In genomic region chr3:39671116-39671515, GRCh38 we compare ENCODE assay signal across 14 cellular contexts.
"Had no signal": no experiment of that assay in that cellular context is flagged by ENCODE, and none has a peak within 500 bp of the region (broad histone marks: within the 10 kb centered on the region; RNA-seq: fewer than 3 reads in every experiment).

No MANE protein-coding gene starts in this region.

- H3K9me3 ChIP-seq: esophagus muscularis mucosa, lower lobe of right lung, pancreas, thyroid gland had no signal

- H3K9me3 Mint-ChIP-seq: activated B cell treated with CpG ODN at 0.5 μM for 24 hours; activated CD4-positive, alpha-beta T cell treated with anti-CD3 and anti-CD28 coated beads, Interleukin-2, amount 10 ng/mL, durations not matched to agents 24 days and 14 days had no signal

- ATAC-seq: lower lobe of right lung, pancreas had no signal

- FAIRE-seq: pancreas, urothelium cell line had no signal

- H3K4me3 Mint-ChIP-seq: activated B cell treated with CpG ODN at 0.5 μM for 24 hours; activated CD4-positive, alpha-beta T cell treated with anti-CD3 and anti-CD28 coated beads, Interleukin-2, amount 10 ng/mL, durations not matched to agents 24 days and 14 days; brain; endodermal cell had no signal

- H3K4me1 Mint-ChIP-seq: activated B cell treated with CpG ODN at 0.5 μM for 24 hours; activated CD4-positive, alpha-beta T cell treated with anti-CD3 and anti-CD28 coated beads, Interleukin-2, amount 10 ng/mL, durations not matched to agents 24 days and 14 days; brain had no signal

- DNase-seq: activated B cell treated with CpG ODN at 0.5 μM for 24 hours; activated CD4-positive, alpha-beta T cell treated with anti-CD3 and anti-CD28 coated beads, Interleukin-2, amount 10 ng/mL, durations not matched to agents 24 days and 14 days; activated CD8-positive, alpha-beta memory T cell treated with anti-CD3 and anti-CD28 coated beads for 24 hours; activated naive CD4-positive, alpha-beta T cell treated with anti-CD3 and anti-CD28 coated beads, Interleukin-2, amount 50 U/mL, for 16 hours; amniotic stem cell; endodermal cell; hippocampal formation; lower lobe of right lung; midbrain; pancreas; thyroid gland had no signal

- H3K4me1 ChIP-seq: esophagus muscularis mucosa, lower lobe of right lung, pancreas, thyroid gland had no signal

- H3K4me3 ChIP-seq: esophagus muscularis mucosa, lower lobe of right lung, pancreas, thyroid gland had no signal

- H3K36me3 ChIP-seq: esophagus muscularis mucosa, lower lobe of right lung, pancreas, thyroid gland had no signal

- H3K27ac Mint-ChIP-seq: activated B cell treated with CpG ODN at 0.5 μM for 24 hours; activated CD4-positive, alpha-beta T cell treated with anti-CD3 and anti-CD28 coated beads, Interleukin-2, amount 10 ng/mL, durations not matched to agents 24 days and 14 days; brain; endodermal cell had no signal

- H3K27me3 ChIP-seq: esophagus muscularis mucosa, pancreas, thyroid gland had no signal

- H3K27me3 Mint-ChIP-seq: activated B cell treated with CpG ODN at 0.5 μM for 24 hours had no signal

- H3K36me3 Mint-ChIP-seq: brain had no signal
